ENCODE assay signal across 10 cellular contexts in the genomic region with DNA sequence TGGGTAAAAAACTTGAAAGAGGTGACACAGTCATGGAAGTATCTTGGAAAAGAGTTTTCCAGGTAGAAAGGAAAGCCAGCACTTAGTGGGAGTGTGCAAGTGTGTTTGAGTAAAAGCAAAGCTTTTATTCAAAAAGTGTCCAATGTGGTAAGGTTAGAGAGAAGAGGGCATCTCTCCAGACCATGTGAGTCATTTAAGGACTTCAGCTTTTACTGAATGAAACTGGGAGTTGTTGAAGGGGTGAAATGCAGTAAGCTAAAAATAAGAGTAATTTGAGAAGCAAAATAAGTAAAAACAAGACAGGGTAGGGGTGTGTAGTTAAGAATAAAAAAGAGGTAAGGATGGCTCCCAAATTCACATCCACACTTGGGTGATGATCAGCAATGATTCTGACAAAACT.
DNase-seq lines count a peak whose midpoint lies in the region; ATAC-seq, FAIRE-seq and TF ChIP-seq lines count a peak whose summit lies in the region.
"Had no signal": no experiment of that assay in that cellular context is flagged by ENCODE, and none has a peak within 500 bp of the region (broad histone marks: within the 10 kb centered on the region; RNA-seq: fewer than 3 reads in every experiment).

No MANE protein-coding gene starts in this region.

- DNase-seq in GM19239 (ENCODE audit: insufficient read length, low spot score) (no peak), immature natural killer cell (no peak), brain microvascular endothelial cell (no peak), osteoblast (ENCODE audit: insufficient read length, low spot score, missing footprints) (no peak), NCI-H1417 (lab: John Stamatoyannopoulos, UW) (no peak)
- DNase-seq: activated T-cell treated with anti-CD3 and anti-CD28 coated beads, Interleukin-2, amount 50 U/mL, for 48 hours; MG63 had no signal

- no peak overlapping the region for H3K27ac Mint-ChIP-seq in immature natural killer cell

- H3K9me3 Mint-ChIP-seq in immature natural killer cell: peaks cover 0 to 35% (median 7%) of the 10 kb centered on the region in 6 donors

- FAIRE-seq in GM19239 (lab: Jason Lieb, UNC): peak; percentile 18

- no peaks in the 10 kb centered on the region for H3K36me3 ChIP-seq in brain microvascular endothelial cell (replicated peaks)
- H3K36me3 ChIP-seq in osteoblast (ENCODE audit: insufficient read depth, low read length): no peaks in the 10 kb centered on the region
- H3K36me3 ChIP-seq: MG63, right atrium auricular region had no signal

- in situ Hi-C loops in brain microvascular endothelial cell (cut with HindIII; ENCODE audit: low pct_ligation_motif_present, low sequenced_read_pairs): no loop called here

- peaks cover 0 to 2% (median 0%) of the 10 kb centered on the region in 3 donors for H3K27me3 Mint-ChIP-seq in immature natural killer cell (ENCODE audit: low read depth in 3 of 3)

- H4K20me1 ChIP-seq in osteoblast (ENCODE audit: insufficient read depth, low read length): no peaks in the 10 kb centered on the region

- H3K9me3 ChIP-seq in osteoblast (ENCODE audit: low read depth, low read length): no peaks in the 10 kb centered on the region
- H3K9me3 ChIP-seq: MG63, right atrium auricular region had no signal

- no peak overlapping the region for H3K4me2 ChIP-seq in osteoblast (ENCODE audit: insufficient read depth, low read length)

- H3K27ac ChIP-seq in brain microvascular endothelial cell: no peak overlapping the region
- no peak overlapping the region for H3K27ac ChIP-seq in osteoblast (ENCODE audit: low read depth, low read length)
- H3K27ac ChIP-seq: right atrium auricular region had no signal

- ATAC-seq in HG02623 (IDR thresholded peaks at IDR 0.05; ENCODE audit: unreplicated experiment) (peak; percentile 98), HG03442 (IDR thresholded peaks at IDR 0.05; ENCODE audit: unreplicated experiment) (peak; percentile 99)

- no peak overlapping the region for H3K4me3 Mint-ChIP-seq in immature natural killer cell

- no peaks in the 10 kb centered on the region for H3K36me3 Mint-ChIP-seq in immature natural killer cell

- H3K27me3 ChIP-seq in brain microvascular endothelial cell (replicated peaks) (no peaks in the 10 kb centered on the region), osteoblast (ENCODE audit: insufficient read depth, low read length) (no peaks in the 10 kb centered on the region)
- H3K27me3 ChIP-seq: MG63, right atrium auricular region had no signal

- no peaks in the 10 kb centered on the region for H3K79me2 ChIP-seq in osteoblast (ENCODE audit: insufficient read depth, low read length)

- peaks cover 5% of the 10 kb centered on the region for H3K4me1 ChIP-seq in osteoblast (ENCODE audit: insufficient read depth, low read length)
- H3K4me1 ChIP-seq: right atrium auricular region had no signal

- H3K4me3 ChIP-seq in brain microvascular endothelial cell (ENCODE audit: low read depth, low read length) (no peak overlapping the region), osteoblast (ENCODE audit: insufficient read depth, low read length) (no peak overlapping the region)
- H3K4me3 ChIP-seq: MG63, right atrium auricular region had no signal

- TF ChIP-seq CTCF in brain microvascular endothelial cell (IDR thresholded peaks at IDR 0.05; ENCODE audit: low read depth, low read length, missing control alignments): no peak
- no peak for TF ChIP-seq CTCF in osteoblast (IDR thresholded peaks at IDR 0.05; ENCODE audit: extremely low read depth, low read depth, low read length)

- H3K4me1 Mint-ChIP-seq in immature natural killer cell: no peaks in the 10 kb centered on the region

- H2AFZ ChIP-seq in osteoblast (ENCODE audit: low read length): no peak overlapping the region
